ENCODE assay signal across 19 cellular contexts in genomic region chrX:18036394-18036793, GRCh38.
A peak's percentile ranks its signal among the peaks of the same experiment; 100 is the strongest.
DNase-seq lines count a peak whose midpoint lies in the region; ATAC-seq, FAIRE-seq and TF ChIP-seq lines count a peak whose summit lies in the region.
"Had no signal": no experiment of that assay in that cellular context is flagged by ENCODE, and none has a peak within 500 bp of the region (broad histone marks: within the 10 kb centered on the region; RNA-seq: fewer than 3 reads in every experiment).

No MANE protein-coding gene starts in this region.

- no peaks in the 10 kb centered on the region for H3K79me2 ChIP-seq in keratinocyte (ENCODE audit: control insufficient read depth, insufficient read depth, low read length)

- no peak overlapping the region for H3K4me2 ChIP-seq in keratinocyte (ENCODE audit: control insufficient read depth, extremely low read depth, insufficient read depth, low read depth, low read length)

- H3K27ac ChIP-seq in RWPE2 (ENCODE audit: poor library complexity, severe bottlenecking) (no peak overlapping the region), keratinocyte (ENCODE audit: control insufficient read depth, insufficient read depth, low read length) (no peak overlapping the region)

- no peaks in the 10 kb centered on the region for H3K4me1 ChIP-seq in RWPE2 (ENCODE audit: insufficient read depth, poor library complexity, severe bottlenecking)
- peaks cover under 1% of the 10 kb centered on the region for H3K4me1 ChIP-seq in keratinocyte (ENCODE audit: control insufficient read depth, extremely low read depth, insufficient read depth, low read length)
- H3K4me1 ChIP-seq: BE2C, Caco-2 had no signal

- H2AFZ ChIP-seq in keratinocyte (ENCODE audit: control insufficient read depth, low read length), result no peak overlapping the region

- H3K27me3 ChIP-seq in RWPE2 (ENCODE audit: insufficient read depth, poor library complexity, severe bottlenecking) (no peaks in the 10 kb centered on the region), keratinocyte (ENCODE audit: control insufficient read depth, extremely low read depth, insufficient read depth, low read length) (no peaks in the 10 kb centered on the region), MG63 (no peaks in the 10 kb centered on the region)
- H3K27me3 ChIP-seq: BE2C had no signal

- no peaks in the 10 kb centered on the region for H4K20me1 ChIP-seq in keratinocyte (ENCODE audit: control insufficient read depth, extremely low read depth, insufficient read depth, low read length)

- dilution Hi-C loops in keratinocyte (cut with MboI; ENCODE audit: extremely low pct_ligation_motif_present, low sequenced_read_pairs), result no loop called here

- no peak overlapping the region for H3K9ac ChIP-seq in keratinocyte (ENCODE audit: control insufficient read depth, extremely low read depth, insufficient read depth, low read length)

- H3K4me3 ChIP-seq in NB4 (ENCODE audit: low read depth, low read length) (no peak overlapping the region), RWPE2 (ENCODE audit: severe bottlenecking) (no peak overlapping the region), keratinocyte (ENCODE audit: control insufficient read depth in 2 of 3, extremely low read depth in 1 of 3, insufficient read depth in 2 of 3, low read depth in 1 of 3, low read length in 3 of 3) (no peak overlapping the region), MG63 (no peak overlapping the region)

- TF ChIP-seq POLR2A in NB4 (IDR thresholded peaks at IDR 0.05; ENCODE audit: extremely low read depth, insufficient read length), result no peak

- no peaks in the 10 kb centered on the region for H3K9me3 ChIP-seq in RWPE2 (ENCODE audit: severe bottlenecking)
- H3K9me3 ChIP-seq in keratinocyte (ENCODE audit: control insufficient read depth, low read depth, low read length), result no peaks in the 10 kb centered on the region
- no peaks in the 10 kb centered on the region for H3K9me3 ChIP-seq in MG63
- H3K9me3 ChIP-seq: BE2C, Caco-2 had no signal

- TF ChIP-seq CTCF in NB4 (IDR thresholded peaks at IDR 0.05; ENCODE audit: low read depth, low read length), result no peak
- TF ChIP-seq CTCF in RWPE2 (IDR thresholded peaks at IDR 0.05; ENCODE audit: poor library complexity, severe bottlenecking), result no peak
- no peak for TF ChIP-seq CTCF in keratinocyte (optimal IDR thresholded peaks at IDR 0.05 in 1 of 3, IDR thresholded peaks at IDR 0.05 in 1 of 3, conservative IDR thresholded peaks at IDR 0.05 in 1 of 3; ENCODE audit: extremely low read depth in 1 of 3, insufficient read depth in 2 of 3, low read length in 3 of 3)

- no peak for FAIRE-seq in keratinocyte (lab: Jason Lieb, UNC)
- FAIRE-seq: D721Med, G401.6, HepG2 had no signal

- ATAC-seq in RWPE2 (ENCODE audit: low read depth) (0 out of 3 replicates have a peak, but pooled peaks have one; percentile 46), HG03571 (IDR thresholded peaks at IDR 0.05; ENCODE audit: unreplicated experiment) (no peak)
- ATAC-seq: HCT116, HepG2 had no signal

- DNase-seq in CD1c-positive myeloid dendritic cell (ENCODE audit: extremely low spot score) (peak; percentile 1), NB4 (ENCODE audit: low read depth) (peak; percentile 0), RWPE2 (ENCODE audit: low spot score) (no peak), keratinocyte (ENCODE audit: low read depth, low spot score) (peak; percentile 13), T-helper 1 cell (no peak), MG63 (no peak)
- DNase-seq: ACHN; BE2C; C1 segment of cervical spinal cord; Caco-2; CD4-positive, alpha-beta T cell; GOT3; H7; HFFc6 had no signal

- H3K36me3 ChIP-seq in RWPE2 (ENCODE audit: low read depth) (no peaks in the 10 kb centered on the region), keratinocyte (ENCODE audit: control insufficient read depth in 2 of 2, extremely low read depth in 1 of 2, insufficient read depth in 2 of 2, low read length in 2 of 2) (no peaks in the 10 kb centered on the region), MG63 (no peaks in the 10 kb centered on the region)
- H3K36me3 ChIP-seq: BE2C had no signal

- no peaks in the 10 kb centered on the region for H3K9me1 ChIP-seq in keratinocyte (ENCODE audit: control insufficient read depth, extremely low read depth, insufficient read depth, low read length)

Comparison
In these comparisons a context has a peak if more than half of its experiments do, and no peak if none do; other contexts are left out.
1. DNase-seq: peak in CD1c-positive myeloid dendritic cell (single experiment), NB4 (single experiment) and keratinocyte (single experiment); none in RWPE2 (single experiment), T-helper 1 cell (0 of 5) and MG63 (single experiment).